24 cellular contexts compared by ENCODE assay signal in the genomic region with DNA sequence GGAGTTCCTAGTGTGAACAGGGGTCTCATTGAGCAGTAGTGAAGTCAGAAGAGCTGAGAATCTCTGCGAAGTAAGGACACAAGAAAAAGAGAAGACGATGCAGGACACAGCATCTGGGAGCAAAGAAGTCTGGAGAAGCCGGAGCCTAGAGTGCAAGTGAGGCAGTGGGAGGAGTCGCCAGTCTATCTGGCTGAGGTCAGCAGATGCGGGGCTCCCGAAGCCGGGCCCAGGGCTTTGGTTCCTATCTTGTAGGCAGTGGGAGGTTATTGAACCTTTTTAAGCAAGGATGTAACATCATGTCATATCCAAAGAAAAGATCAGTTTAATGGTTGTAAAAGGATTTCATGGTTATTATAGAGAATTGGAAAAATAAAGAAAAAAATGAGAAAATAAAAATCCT.
DNase-seq lines count a peak whose midpoint lies in the region; ATAC-seq and TF ChIP-seq lines count a peak whose summit lies in the region.
"Had no signal": no experiment of that assay in that cellular context is flagged by ENCODE, and none has a peak within 500 bp of the region (broad histone marks: within the 10 kb centered on the region; RNA-seq: fewer than 3 reads in every experiment).

No MANE protein-coding gene starts in this region.

- no peaks in the 10 kb centered on the region for H3K36me3 Mint-ChIP-seq in WTC11
- H3K36me3 Mint-ChIP-seq: CD8-positive, alpha-beta T cell had no signal

- no peak for TF ChIP-seq CTCF in WTC11 (IDR thresholded peaks at IDR 0.05)
- no peak for TF ChIP-seq CTCF in dorsolateral prefrontal cortex (IDR thresholded peaks at IDR 0.05 in 54 of 56, conservative IDR thresholded peaks at IDR 0.05 in 2 of 56; ENCODE audit: low read depth in 1 of 56, partially characterized antibody in 56 of 56)
- TF ChIP-seq CTCF in lung (IDR thresholded peaks at IDR 0.05; ENCODE audit: control extremely low read depth, extremely low read depth), result no peak

- 94 to 99% methylated on average over 7 of the region's 7 CpGs for WGBS in lung, 2 donors

- no peaks in the 10 kb centered on the region for H3K4me1 Mint-ChIP-seq in WTC11

- no peaks in the 10 kb centered on the region for H3K4me1 ChIP-seq in lung (ENCODE audit: control insufficient read depth in 2 of 2, insufficient read depth in 2 of 2, low read length in 2 of 2)
- H3K4me1 ChIP-seq: A549, Caco-2 had no signal

- no peaks in the 10 kb centered on the region for H3K9me3 ChIP-seq in lung (ENCODE audit: control insufficient read depth in 2 of 2, insufficient read depth in 1 of 2, low read length in 1 of 2)
- H3K9me3 ChIP-seq: A549; BLaER1 treated with 17β-estradiol and CSF1 and Interleukin-3, amounts not matched to agents 10 nM and 100 nM; Caco-2 had no signal

- CTCF ChIA-PET in WTC11 (lab: Charles Lee), result interaction anchor here (1.9 kb wide), 1 partner anchor 18 kb away, joined by 6 read pairs; no protein-coding TSS in a partner anchor

- no peak for DNase-seq in WTC11 (ENCODE audit: low spot score)
- DNase-seq in dorsolateral prefrontal cortex, result no peak
- DNase-seq in lung (ENCODE audit: low spot score), result peak; percentile 20
- no peak for DNase-seq in activated naive CD4-positive, alpha-beta T cell treated with anti-CD3 and anti-CD28 coated beads, Interleukin-2, amount 50 U/mL, for 16 hours
- DNase-seq in D341Med (ENCODE audit: low spot score), result no peak
- DNase-seq: AML-193; Caco-2; Calu3; CD4-positive, alpha-beta T cell; CD8-positive, alpha-beta T cell; DMS 273 treated with DMSO at 0.1 percent for 48 hours; DMS153; DMS53; DMS79; DND-41; EL; GDM1 had no signal

- H3K36me3 ChIP-seq in lung (ENCODE audit: control insufficient read depth in 2 of 2, insufficient read depth in 2 of 2, low read length in 2 of 2), result no peaks in the 10 kb centered on the region
- H3K36me3 ChIP-seq: BLaER1 treated with 17β-estradiol and CSF1 and Interleukin-3, amounts not matched to agents 10 nM and 100 nM had no signal

- H3K27me3 ChIP-seq in dorsolateral prefrontal cortex (no peaks in the 10 kb centered on the region), lung (ENCODE audit: control insufficient read depth, insufficient read depth) (no peaks in the 10 kb centered on the region)
- H3K27me3 ChIP-seq: BLaER1 treated with 17β-estradiol and CSF1 and Interleukin-3, amounts not matched to agents 10 nM and 100 nM had no signal

- H3K27ac ChIP-seq in dorsolateral prefrontal cortex (peak overlapping the region in 42 of 59 donors; percentile 4 to 80 (median 50)), lung (ENCODE audit: low read depth in 1 of 2, low read length in 1 of 2) (no peak overlapping the region)
- H3K27ac ChIP-seq: 22Rv1; A549; BLaER1 treated with 17β-estradiol and CSF1 and Interleukin-3, amounts not matched to agents 10 nM and 100 nM; C4-2B had no signal

- ATAC-seq in WTC11 (0 out of 2 replicates have a peak, but pooled peaks have one; percentile 20), lung (ENCODE audit: insufficient read depth, low FRiP score) (no peak), HG02678 (IDR thresholded peaks at IDR 0.05; ENCODE audit: unreplicated experiment) (no peak)
- ATAC-seq: A549; CD8-positive, alpha-beta T cell; GM12878 had no signal

- POLR2A ChIA-PET in WTC11 (lab: Charles Lee), result no interaction called here

- no peaks in the 10 kb centered on the region for H3K27me3 Mint-ChIP-seq in WTC11 (ENCODE audit: low read depth)
- H3K27me3 Mint-ChIP-seq: CD4-positive, alpha-beta T cell had no signal

- H3K4me3 ChIP-seq in dorsolateral prefrontal cortex (peak overlapping the region in 11 of 59 donors; percentile 0 to 40 (median 7)), lung (no peak overlapping the region)
- H3K4me3 ChIP-seq: A549; BLaER1 treated with 17β-estradiol and CSF1 and Interleukin-3, amounts not matched to agents 10 nM and 100 nM; GM12878 had no signal

- intact Hi-C loops in dorsolateral prefrontal cortex (cut with DNase I), result no loop called here

- H3K4me3 Mint-ChIP-seq in WTC11, result no peak overlapping the region
- H3K4me3 Mint-ChIP-seq: B cell; CD4-positive, alpha-beta T cell; CD8-positive, alpha-beta T cell had no signal

- H3K9me3 Mint-ChIP-seq in WTC11, result no peaks in the 10 kb centered on the region
- H3K9me3 Mint-ChIP-seq: CD4-positive, alpha-beta T cell; CD8-positive, alpha-beta T cell had no signal

- H3K27ac Mint-ChIP-seq in WTC11, result no peak overlapping the region
- H3K27ac Mint-ChIP-seq: B cell; CD4-positive, alpha-beta T cell; CD8-positive, alpha-beta T cell had no signal

TF ChIP-seq in WTC11, 78 proteins besides CTCF, POLR2A, EP300 and RAD21:
- no peak for TF ChIP-seq GTF2I (CRISPR knock-in tag; conservative IDR thresholded peaks at IDR 0.05)
- TF ChIP-seq, protein P1, sequence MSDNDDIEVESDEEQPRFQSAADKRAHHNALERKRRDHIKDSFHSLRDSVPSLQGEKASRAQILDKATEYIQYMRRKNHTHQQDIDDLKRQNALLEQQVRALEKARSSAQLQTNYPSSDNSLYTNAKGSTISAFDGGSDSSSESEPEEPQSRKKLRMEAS (CRISPR knock-in tag; IDR thresholded peaks at IDR 0.05), result no peak
- TF ChIP-seq, protein P2, sequence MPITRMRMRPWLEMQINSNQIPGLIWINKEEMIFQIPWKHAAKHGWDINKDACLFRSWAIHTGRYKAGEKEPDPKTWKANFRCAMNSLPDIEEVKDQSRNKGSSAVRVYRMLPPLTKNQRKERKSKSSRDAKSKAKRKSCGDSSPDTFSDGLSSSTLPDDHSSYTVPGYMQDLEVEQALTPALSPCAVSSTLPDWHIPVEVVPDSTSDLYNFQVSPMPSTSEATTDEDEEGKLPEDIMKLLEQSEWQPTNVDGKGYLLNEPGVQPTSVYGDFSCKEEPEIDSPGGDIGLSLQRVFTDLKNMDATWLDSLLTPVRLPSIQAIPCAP (CRISPR knock-in tag; IDR thresholded peaks at IDR 0.05), result no peak
- TF ChIP-seq TEAD4 (CRISPR knock-in tag; IDR thresholded peaks at IDR 0.05), result no peak
- no peak for TF ChIP-seq KAT7 (CRISPR knock-in tag; IDR thresholded peaks at IDR 0.05; ENCODE audit: borderline replicate concordance)
- TF ChIP-seq, protein P3, sequence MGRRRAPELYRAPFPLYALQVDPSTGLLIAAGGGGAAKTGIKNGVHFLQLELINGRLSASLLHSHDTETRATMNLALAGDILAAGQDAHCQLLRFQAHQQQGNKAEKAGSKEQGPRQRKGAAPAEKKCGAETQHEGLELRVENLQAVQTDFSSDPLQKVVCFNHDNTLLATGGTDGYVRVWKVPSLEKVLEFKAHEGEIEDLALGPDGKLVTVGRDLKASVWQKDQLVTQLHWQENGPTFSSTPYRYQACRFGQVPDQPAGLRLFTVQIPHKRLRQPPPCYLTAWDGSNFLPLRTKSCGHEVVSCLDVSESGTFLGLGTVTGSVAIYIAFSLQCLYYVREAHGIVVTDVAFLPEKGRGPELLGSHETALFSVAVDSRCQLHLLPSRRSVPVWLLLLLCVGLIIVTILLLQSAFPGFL (CRISPR knock-in tag; IDR thresholded peaks at IDR 0.05; ENCODE audit: borderline replicate concordance), result no peak
- TF ChIP-seq, protein P4, sequence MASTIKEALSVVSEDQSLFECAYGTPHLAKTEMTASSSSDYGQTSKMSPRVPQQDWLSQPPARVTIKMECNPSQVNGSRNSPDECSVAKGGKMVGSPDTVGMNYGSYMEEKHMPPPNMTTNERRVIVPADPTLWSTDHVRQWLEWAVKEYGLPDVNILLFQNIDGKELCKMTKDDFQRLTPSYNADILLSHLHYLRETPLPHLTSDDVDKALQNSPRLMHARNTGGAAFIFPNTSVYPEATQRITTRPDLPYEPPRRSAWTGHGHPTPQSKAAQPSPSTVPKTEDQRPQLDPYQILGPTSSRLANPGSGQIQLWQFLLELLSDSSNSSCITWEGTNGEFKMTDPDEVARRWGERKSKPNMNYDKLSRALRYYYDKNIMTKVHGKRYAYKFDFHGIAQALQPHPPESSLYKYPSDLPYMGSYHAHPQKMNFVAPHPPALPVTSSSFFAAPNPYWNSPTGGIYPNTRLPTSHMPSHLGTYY (CRISPR knock-in tag; IDR thresholded peaks at IDR 0.05), result no peak
- no peak for TF ChIP-seq NFE2L1 (CRISPR knock-in tag; IDR thresholded peaks at IDR 0.05)
- no peak for TF ChIP-seq MYBL2 (CRISPR knock-in tag; IDR thresholded peaks at IDR 0.05)
- TF ChIP-seq ELF4 (CRISPR knock-in tag; IDR thresholded peaks at IDR 0.05; ENCODE audit: low read depth), result no peak
- TF ChIP-seq, protein P5, sequence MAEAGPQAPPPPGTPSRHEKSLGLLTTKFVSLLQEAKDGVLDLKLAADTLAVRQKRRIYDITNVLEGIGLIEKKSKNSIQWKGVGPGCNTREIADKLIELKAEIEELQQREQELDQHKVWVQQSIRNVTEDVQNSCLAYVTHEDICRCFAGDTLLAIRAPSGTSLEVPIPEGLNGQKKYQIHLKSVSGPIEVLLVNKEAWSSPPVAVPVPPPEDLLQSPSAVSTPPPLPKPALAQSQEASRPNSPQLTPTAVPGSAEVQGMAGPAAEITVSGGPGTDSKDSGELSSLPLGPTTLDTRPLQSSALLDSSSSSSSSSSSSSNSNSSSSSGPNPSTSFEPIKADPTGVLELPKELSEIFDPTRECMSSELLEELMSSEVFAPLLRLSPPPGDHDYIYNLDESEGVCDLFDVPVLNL (CRISPR knock-in tag; IDR thresholded peaks at IDR 0.05; ENCODE audit: borderline replicate concordance, low read depth), result no peak
- TF ChIP-seq SOX15 (CRISPR knock-in tag; IDR thresholded peaks at IDR 0.05), result no peak
- no peak for TF ChIP-seq IRF2 (CRISPR knock-in tag; IDR thresholded peaks at IDR 0.05; ENCODE audit: borderline replicate concordance, low read depth)
- TF ChIP-seq NR1H2 (CRISPR knock-in tag; IDR thresholded peaks at IDR 0.05), result no peak
- no peak for TF ChIP-seq FOXJ3 (CRISPR knock-in tag; IDR thresholded peaks at IDR 0.05; ENCODE audit: borderline replicate concordance)
- TF ChIP-seq NFYB (CRISPR knock-in tag; conservative IDR thresholded peaks at IDR 0.05; ENCODE audit: low read depth), result no peak
- no peak for TF ChIP-seq CREM (CRISPR knock-in tag; IDR thresholded peaks at IDR 0.05)
- TF ChIP-seq JAZF1 (CRISPR knock-in tag; IDR thresholded peaks at IDR 0.05), result no peak
TF ChIP-seq in WTC11: peak in this region for 0.

Comparison
In these comparisons a context has a peak if more than half of its experiments do, and no peak if none do; other contexts are left out.
1. H3K27ac ChIP-seq: peak in dorsolateral prefrontal cortex (42 of 59); none in lung (0 of 2).